ENCODE assay signal across 11 cellular contexts in genomic region chr5:56050566-56051292, GRCh38. TPM values are rescaled to one million over a fixed set of nuclear protein-coding genes. Genes with fewer than 3 reads are reported as not detected.
DNase-seq lines count a peak whose midpoint lies in the region; ATAC-seq and TF ChIP-seq lines count a peak whose summit lies in the region.
"Had no signal": no experiment of that assay in that cellular context is flagged by ENCODE, and none has a peak within 500 bp of the region (broad histone marks: within the 10 kb centered on the region; RNA-seq: fewer than 3 reads in every experiment).

No MANE protein-coding gene starts in this region.

- no peaks in the 10 kb centered on the region for H3K9me3 ChIP-seq in DND-41 (ENCODE audit: insufficient read depth, low read length, severe bottlenecking)
- no peaks in the 10 kb centered on the region for H3K9me3 ChIP-seq in PC-3 (ENCODE audit: low read length)
- peaks cover 0 to 5% (median 1%) of the 10 kb centered on the region in 4 donors for H3K9me3 ChIP-seq in esophagus muscularis mucosa
- H3K9me3 ChIP-seq: SJSA1 had no signal

- 27% methylated on average over 1 of the region's 1 CpG for WGBS in esophagus muscularis mucosa

- H3K27me3 Mint-ChIP-seq in nephron progenitor cell (ENCODE audit: low read depth, poor library complexity): peaks cover 21% of the 10 kb centered on the region

- POLR2A ChIA-PET in PC-3 (lab: Charles Lee; ENCODE audit: unreplicated experiment): no interaction called here

- no peaks in the 10 kb centered on the region for H3K9me2 ChIP-seq in PC-3 (replicated peaks; ENCODE audit: low read length)

- no TSS peak for BruUV-seq in PC-3 (replicated peaks; lab: Mats Ljungman, UMichigan)

- TF ChIP-seq CTCF in DND-41 (IDR thresholded peaks at IDR 0.05; ENCODE audit: borderline replicate concordance, extremely low read depth, low read length, poor library complexity, severe bottlenecking) (no peak), KMS-11 (conservative IDR thresholded peaks at IDR 0.05; ENCODE audit: low read depth, low read length) (no peak), nephron progenitor cell (IDR thresholded peaks at IDR 0.05) (no peak), PC-3 (conservative IDR thresholded peaks at IDR 0.05; ENCODE audit: low read depth, low read length) (no peak), esophagus muscularis mucosa (IDR thresholded peaks at IDR 0.05) (no peak)

- H3K36me3 Mint-ChIP-seq in nephron progenitor cell (ENCODE audit: low read depth): peaks cover 4% of the 10 kb centered on the region

- H3K4me1 ChIP-seq in DND-41 (ENCODE audit: insufficient read depth, low read length) (peaks cover 16% of the 10 kb centered on the region), KMS-11 (ENCODE audit: low read depth, poor library complexity, severe bottlenecking) (peaks cover 64% of the 10 kb centered on the region), PC-3 (ENCODE audit: insufficient read depth, low read length) (no peaks in the 10 kb centered on the region), esophagus muscularis mucosa (peaks cover 7 to 13% (median 12%) of the 10 kb centered on the region in 4 donors)
- H3K4me1 ChIP-seq: SJSA1 had no signal

- H3K4me3 ChIP-seq in DND-41 (ENCODE audit: low read depth in 1 of 2, low read length in 2 of 2) (no peak overlapping the region), KMS-11 (IDR thresholded peaks at IDR 0.05; ENCODE audit: insufficient read depth, low read depth, low read length) (no peak overlapping the region), PC-3 (ENCODE audit: low read length) (no peak overlapping the region), esophagus muscularis mucosa (no peak overlapping the region)
- H3K4me3 ChIP-seq: SJSA1 had no signal

- intact Hi-C loops in PC-3 (cut with micrococcal nuclease) (no loop called here), esophagus muscularis mucosa (cut with DNase I) (loop anchor here (10.0 kb wide), 1 partner anchor 56 kb away; the partner anchor contains the start of gene IL6ST)

- H3K9ac ChIP-seq in DND-41 (ENCODE audit: low read depth, low read length) (no peak overlapping the region), KMS-11 (peak overlapping the region; percentile 50), PC-3 (ENCODE audit: low read length) (no peak overlapping the region)

- H4K20me1 ChIP-seq in DND-41 (ENCODE audit: insufficient read depth, low read length) (no peaks in the 10 kb centered on the region), KMS-11 (ENCODE audit: insufficient read depth) (no peaks in the 10 kb centered on the region), PC-3 (ENCODE audit: low read length) (no peaks in the 10 kb centered on the region)

- CTCF ChIA-PET in PC-3 (lab: Charles Lee): no interaction called here

- H3K36me3 ChIP-seq in DND-41 (ENCODE audit: insufficient read depth, low read length): no peaks in the 10 kb centered on the region
- no peaks in the 10 kb centered on the region for H3K36me3 ChIP-seq in KMS-11 (ENCODE audit: insufficient read depth)
- H3K36me3 ChIP-seq in PC-3 (ENCODE audit: low read depth, low read length): no peaks in the 10 kb centered on the region
- no peaks in the 10 kb centered on the region for H3K36me3 ChIP-seq in esophagus muscularis mucosa
- H3K36me3 ChIP-seq: SJSA1 had no signal

- 0 out of 3 replicates have a peak, but pooled peaks have one; percentile 37 for ATAC-seq in DND-41 (ENCODE audit: insufficient read depth, low read depth)
- ATAC-seq in HG02610 (IDR thresholded peaks at IDR 0.05; ENCODE audit: unreplicated experiment): no peak
- no peak for ATAC-seq in PC-3

- TF ChIP-seq POLR2A in esophagus muscularis mucosa (IDR thresholded peaks at IDR 0.05; ENCODE audit: low read depth): no peak

- H3K27me3 ChIP-seq in DND-41 (ENCODE audit: insufficient read depth, low read length, poor library complexity): no peaks in the 10 kb centered on the region
- H3K27me3 ChIP-seq in KMS-11 (ENCODE audit: insufficient read depth, low read depth): no peaks in the 10 kb centered on the region
- H3K27me3 ChIP-seq in PC-3 (ENCODE audit: low read length): no peaks in the 10 kb centered on the region
- no peaks in the 10 kb centered on the region for H3K27me3 ChIP-seq in esophagus muscularis mucosa
- H3K27me3 ChIP-seq: SJSA1 had no signal

- H2AFZ ChIP-seq in DND-41 (ENCODE audit: low read depth, low read length) (no peak overlapping the region; the same call in 1 of the 2 replicates), KMS-11 (ENCODE audit: low read depth) (peak overlapping the region; percentile 70), PC-3 (ENCODE audit: low read length) (no peak overlapping the region)

- no peaks in the 10 kb centered on the region for H3K4me1 Mint-ChIP-seq in nephron progenitor cell

- no peaks in the 10 kb centered on the region for H3K79me2 ChIP-seq in DND-41 (ENCODE audit: insufficient read depth, low read length)
- no peaks in the 10 kb centered on the region for H3K79me2 ChIP-seq in KMS-11 (ENCODE audit: insufficient read depth, low read depth)
- no peaks in the 10 kb centered on the region for H3K79me2 ChIP-seq in PC-3 (ENCODE audit: low read length)

- H3K4me3 Mint-ChIP-seq in nephron progenitor cell: no peak overlapping the region

- H3K4me2 ChIP-seq in DND-41 (ENCODE audit: insufficient read depth, low read length) (peak overlapping the region; percentile 35; the same call in 1 of the 2 replicates), KMS-11 (peak overlapping the region; percentile 74), PC-3 (ENCODE audit: low read length) (no peak overlapping the region)

- DNase-seq in DND-41: no peak
- DNase-seq in central memory CD4-positive, alpha-beta T cell: peak; percentile 52
- no peak for DNase-seq in nephron progenitor cell
- no peak for DNase-seq in NCI-H1092 treated with DMSO at 0.1 percent for 48 hours (lab: John Stamatoyannopoulos, UW)
- DNase-seq in PC-3: no peak
- DNase-seq in esophagus muscularis mucosa (ENCODE audit: extremely low spot score): no peak
- DNase-seq: head of caudate nucleus, Karpas-422 had no signal

- H3F3A ChIP-seq in PC-3 (ENCODE audit: low read length, unreplicated experiment): no peaks in the 10 kb centered on the region

- peak overlapping the region; percentile 40 for H3K27ac Mint-ChIP-seq in nephron progenitor cell

- H3K27ac ChIP-seq in DND-41 (ENCODE audit: low read length) (peak overlapping the region; percentile 53; the same call in 1 of the 2 replicates), KMS-11 (peak overlapping the region; percentile 75), PC-3 (ENCODE audit: low read length) (no peak overlapping the region), esophagus muscularis mucosa (replicated peaks in 1 of 4) (peak overlapping the region in 2 of 4 donors; percentile 11 to 31)
- H3K27ac ChIP-seq: SJSA1 had no signal

- no peak for TF ChIP-seq EP300 in esophagus muscularis mucosa (IDR thresholded peaks at IDR 0.05)

- H3K9me3 Mint-ChIP-seq in nephron progenitor cell: peaks cover 37% of the 10 kb centered on the region

RNA-seq across cellular contexts. Expression of gene IL6ST, which starts 56.0 kb away (rescaled TPM):
- total RNA-seq in PC-3 (2014; rRNA removed) (25.7 and 28.0 TPM in 2 replicates), esophagus muscularis mucosa (100 to 1,000 TPM; 384 to 561 (median 517) TPM)

Comparison
In these comparisons a context has a peak if more than half of its experiments do, and no peak if none do; other contexts are left out.
1. RNA of gene IL6ST, which starts 56.0 kb away (total RNA-seq): 384 to 561 TPM in esophagus muscularis mucosa; 25.7 to 28.0 TPM in PC-3; every median in the first group is over 10 times any median in the second.